8 cellular contexts compared by ENCODE assay signal in genomic region chr15:65870889-65871533, GRCh38. TPM values are rescaled to one million over a fixed set of nuclear protein-coding genes. Genes with fewer than 3 reads are reported as not detected.
A peak's percentile ranks its signal among the peaks of the same experiment; 100 is the strongest.
DNase-seq lines count a peak whose midpoint lies in the region; ATAC-seq and TF ChIP-seq lines count a peak whose summit lies in the region.

No MANE protein-coding gene starts in this region.

- H3K9me3 Mint-ChIP-seq in neural crest cell: no peaks in the 10 kb centered on the region

- peak overlapping the region; percentile 85; the same call in 1 of the 2 replicates for H3K27ac ChIP-seq in HL-60 (replicated peaks)
- H3K27ac ChIP-seq in epithelial cell of prostate: peak overlapping the region; percentile 94

- peaks cover 14% of the 10 kb centered on the region for H3K27me3 Mint-ChIP-seq in neural crest cell (ENCODE audit: low read depth)

- H3K27me3 ChIP-seq in HL-60 (ENCODE audit: insufficient read depth, poor library complexity, severe bottlenecking): no peaks in the 10 kb centered on the region

- ATAC-seq in SK-N-SH treated with all-trans-retinoic acid at 6 μM for 48 hours (peak; percentile 49), HG02588 (IDR thresholded peaks at IDR 0.05; ENCODE audit: unreplicated experiment) (no peak)

- H3K4me3 ChIP-seq in HL-60 (replicated peaks; ENCODE audit: insufficient read depth, low read length): peak overlapping the region; percentile 83

- H3K36me3 Mint-ChIP-seq in neural crest cell (ENCODE audit: low read depth): peaks cover 3% of the 10 kb centered on the region

- H3K4me1 Mint-ChIP-seq in neural crest cell: peaks cover 30% of the 10 kb centered on the region

- H3K4me3 Mint-ChIP-seq in neural crest cell: peak overlapping the region; percentile 99

- H3K27ac Mint-ChIP-seq in neural crest cell (ENCODE audit: unreplicated experiment): no peak overlapping the region

- TF ChIP-seq CTCF in HL-60 (IDR thresholded peaks at IDR 0.05; ENCODE audit: insufficient read depth, low read length) (no peak), neural crest cell (conservative IDR thresholded peaks at IDR 0.05) (no peak)

- DNase-seq in D341Med (ENCODE audit: low spot score) (peak; percentile 30), HL-60 (ENCODE audit: low read depth in 1 of 2, low spot score in 1 of 2) (peak in 1 of 2 experiments; percentile 2), epithelial cell of prostate (ENCODE audit: low read depth, low spot score) (peak; percentile 54), neural crest cell (ENCODE audit: low read depth, low spot score) (no peak), occipital lobe (lab: John Stamatoyannopoulos, UW) (no peak), cortex of kidney (lab: John Stamatoyannopoulos, UW) (no peak)

TF ChIP-seq in SK-N-SH treated with all-trans-retinoic acid at 6 μM for 48 hours, 23 proteins besides CTCF, POLR2A, EP300 and RAD21:
- no peak for TF ChIP-seq ZFP30 (CRISPR knock-in tag; IDR thresholded peaks at IDR 0.05)
- TF ChIP-seq CSRNP3 (CRISPR knock-in tag; IDR thresholded peaks at IDR 0.05): no peak
- TF ChIP-seq SNAI2 (CRISPR knock-in tag; IDR thresholded peaks at IDR 0.05): no peak
- no peak for TF ChIP-seq ESRRG (CRISPR knock-in tag; IDR thresholded peaks at IDR 0.05)
- no peak for TF ChIP-seq PPARA (CRISPR knock-in tag; IDR thresholded peaks at IDR 0.05; ENCODE audit: borderline replicate concordance)
- no peak for TF ChIP-seq CSDC2 (CRISPR knock-in tag; IDR thresholded peaks at IDR 0.05)
- TF ChIP-seq ZNF8 (CRISPR knock-in tag; IDR thresholded peaks at IDR 0.05): no peak
- TF ChIP-seq TCF4 (CRISPR knock-in tag; IDR thresholded peaks at IDR 0.05; ENCODE audit: borderline replicate concordance): no peak
- no peak for TF ChIP-seq BACH2 (CRISPR knock-in tag; IDR thresholded peaks at IDR 0.05; ENCODE audit: borderline replicate concordance)
- no peak for TF ChIP-seq ZFP3 (CRISPR knock-in tag; IDR thresholded peaks at IDR 0.05)
- no peak for TF ChIP-seq ZC3H10 (CRISPR knock-in tag; IDR thresholded peaks at IDR 0.05)
- no peak for TF ChIP-seq OSR1 (CRISPR knock-in tag; IDR thresholded peaks at IDR 0.05)
- no peak for TF ChIP-seq TSHZ2 (CRISPR knock-in tag; IDR thresholded peaks at IDR 0.05)
- TF ChIP-seq PATZ1 (CRISPR knock-in tag; IDR thresholded peaks at IDR 0.05; ENCODE audit: borderline replicate concordance): no peak
- no peak for TF ChIP-seq ISL1 (CRISPR knock-in tag; IDR thresholded peaks at IDR 0.05)
- TF ChIP-seq POU6F1 (CRISPR knock-in tag; IDR thresholded peaks at IDR 0.05; ENCODE audit: borderline replicate concordance, low read depth): no peak
- no peak for TF ChIP-seq ARNTL (CRISPR knock-in tag; IDR thresholded peaks at IDR 0.05; ENCODE audit: borderline replicate concordance, low read depth)
- no peak for TF ChIP-seq GLIS3 (CRISPR knock-in tag; IDR thresholded peaks at IDR 0.05)
- no peak for TF ChIP-seq CREB5 (CRISPR knock-in tag; IDR thresholded peaks at IDR 0.05; ENCODE audit: low read depth)
- TF ChIP-seq ZNF70 (CRISPR knock-in tag; IDR thresholded peaks at IDR 0.05): no peak

RNA-seq across cellular contexts. Expression of gene RAB11A, which starts 1.7 kb away (rescaled TPM):
- total RNA-seq in neural crest cell: 212 and 214 TPM in 2 replicates
- 169 TPM for total RNA-seq in occipital lobe

Comparison
In these comparisons a context has a peak if more than half of its experiments do, and no peak if none do; other contexts are left out.
1. DNase-seq: peak in D341Med (single experiment) and epithelial cell of prostate (single experiment); none in neural crest cell (single experiment), occipital lobe (single experiment) and cortex of kidney (single experiment).